In the genomic region with DNA sequence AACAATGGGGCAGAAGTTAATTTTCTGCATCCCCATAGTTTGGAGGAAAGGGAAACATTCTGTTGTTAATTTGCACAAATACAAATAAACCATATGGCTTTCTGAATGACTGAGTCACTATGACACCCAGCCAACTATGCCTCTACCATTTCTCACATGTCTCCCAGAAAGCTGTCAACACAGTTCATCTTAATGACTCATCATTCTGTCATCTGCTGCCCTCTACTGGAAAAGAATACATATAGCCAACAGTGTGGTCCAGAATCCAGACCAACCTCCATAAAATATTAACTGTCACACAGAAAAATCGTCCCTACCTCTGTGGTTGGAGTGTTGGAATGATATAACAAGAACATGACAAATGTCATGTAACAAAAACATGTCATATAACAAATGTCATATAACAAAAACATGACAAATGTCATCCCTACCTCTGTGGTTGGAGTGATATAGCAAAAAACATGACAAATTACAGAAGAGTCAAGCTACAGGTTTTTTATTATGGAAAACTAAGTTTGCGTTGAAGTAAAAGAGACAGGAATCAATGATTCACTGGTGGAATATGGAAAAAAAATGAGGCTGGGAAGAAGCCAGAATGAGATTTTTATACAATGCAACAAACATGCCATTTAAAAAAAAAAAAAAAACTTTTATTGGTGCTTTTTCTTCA, we compare ENCODE assay signal across 8 cellular contexts. TPM values are rescaled to one million over a fixed set of nuclear protein-coding genes. Genes with fewer than 3 reads are reported as not detected.
A peak's percentile ranks its signal among the peaks of the same experiment; 100 is the strongest.
DNase-seq lines count a peak whose midpoint lies in the region; FAIRE-seq and TF ChIP-seq lines count a peak whose summit lies in the region.

No MANE protein-coding gene starts in this region.

- H3K9me1 ChIP-seq in keratinocyte (ENCODE audit: control insufficient read depth, extremely low read depth, insufficient read depth, low read length) = no peaks in the 10 kb centered on the region

- H3K27ac ChIP-seq in A673 (ENCODE audit: low read depth, low read length, poor library complexity, severe bottlenecking) = no peak overlapping the region
- H3K27ac ChIP-seq in keratinocyte (ENCODE audit: control insufficient read depth, insufficient read depth, low read length) = no peak overlapping the region

- H3K9me3 ChIP-seq in A673 (ENCODE audit: low read depth, low read length, poor library complexity, severe bottlenecking) (no peaks in the 10 kb centered on the region), keratinocyte (ENCODE audit: control insufficient read depth, low read depth, low read length) (no peaks in the 10 kb centered on the region)

- H2AFZ ChIP-seq in keratinocyte (ENCODE audit: control insufficient read depth, low read length) = no peak overlapping the region

- no peaks in the 10 kb centered on the region for H3K79me2 ChIP-seq in keratinocyte (ENCODE audit: control insufficient read depth, insufficient read depth, low read length)

- H3K4me3 ChIP-seq in A673 (ENCODE audit: low read depth, low read length, poor library complexity, severe bottlenecking) (no peak overlapping the region), keratinocyte (ENCODE audit: control insufficient read depth in 2 of 3, extremely low read depth in 1 of 3, insufficient read depth in 2 of 3, low read depth in 1 of 3, low read length in 3 of 3) (no peak overlapping the region)
- H3K4me3 ChIP-seq in Jurkat, Clone E6-1 (ENCODE audit: low read length) = no peak overlapping the region

- no peaks in the 10 kb centered on the region for H3K27me3 ChIP-seq in A673 (replicated peaks; ENCODE audit: insufficient read depth, low read depth, low read length, poor library complexity)
- H3K27me3 ChIP-seq in keratinocyte (ENCODE audit: control insufficient read depth, extremely low read depth, insufficient read depth, low read length) = no peaks in the 10 kb centered on the region

- BruUV-seq in A673 (replicated peaks; lab: Mats Ljungman, UMichigan) = no TSS peak

- FAIRE-seq in H54 (lab: Jason Lieb, UNC) (peak; percentile 95), keratinocyte (lab: Jason Lieb, UNC) (peak; percentile 84)

- TF ChIP-seq CTCF in A673 (conservative IDR thresholded peaks at IDR 0.05; ENCODE audit: low read depth, low read length) = peak; percentile 82
- TF ChIP-seq CTCF in keratinocyte (optimal IDR thresholded peaks at IDR 0.05 in 1 of 3, IDR thresholded peaks at IDR 0.05 in 1 of 3, conservative IDR thresholded peaks at IDR 0.05 in 1 of 3; ENCODE audit: extremely low read depth in 1 of 3, insufficient read depth in 2 of 3, low read length in 3 of 3) = peak; percentile 52 to 72 (median 58)

- H3K4me1 ChIP-seq in A673 (ENCODE audit: insufficient read depth, low read length, poor library complexity, severe bottlenecking) = no peaks in the 10 kb centered on the region
- no peaks in the 10 kb centered on the region for H3K4me1 ChIP-seq in keratinocyte (ENCODE audit: control insufficient read depth, extremely low read depth, insufficient read depth, low read length)

- DNase-seq in A673 (ENCODE audit: low spot score) (peak; percentile 87), GM04504 (ENCODE audit: low read depth) (peak; percentile 80), H54 (ENCODE audit: insufficient read length, low spot score) (peak; percentile 43), NOMO-1 treated with dmso at 0.1 percent for 144 hours (lab: John Stamatoyannopoulos, UW; ENCODE audit: unreplicated experiment) (peak; percentile 31), brain pericyte (ENCODE audit: low read depth, low spot score) (peak; percentile 56), keratinocyte (ENCODE audit: low read depth, low spot score) (peak; percentile 66), superior temporal gyrus (ENCODE audit: extremely low spot score) (peak; percentile 96)
- DNase-seq in Jurkat, Clone E6-1 (ENCODE audit: low read depth, low spot score) = peak; percentile 54

- CTCF ChIA-PET in A673 (lab: Charles Lee) = interaction anchor here (0.7 to 0.9 kb wide), 3 partner anchors 30 to 564 kb away, joined by 3 read pairs; no protein-coding TSS in a partner anchor

- H3K9ac ChIP-seq in keratinocyte (ENCODE audit: control insufficient read depth, extremely low read depth, insufficient read depth, low read length) = no peak overlapping the region

- no peaks in the 10 kb centered on the region for H4K20me1 ChIP-seq in keratinocyte (ENCODE audit: control insufficient read depth, extremely low read depth, insufficient read depth, low read length)

- TF ChIP-seq POLR2A in H54 (IDR thresholded peaks at IDR 0.05; ENCODE audit: low read depth, low read length) = no peak

- no peak overlapping the region for H3K4me2 ChIP-seq in keratinocyte (ENCODE audit: control insufficient read depth, extremely low read depth, insufficient read depth, low read depth, low read length)

- POLR2A ChIA-PET in A673 (lab: Charles Lee; ENCODE audit: low non-redundant PET) = no interaction called here

- intact Hi-C loops in A673 (cut with micrococcal nuclease; ENCODE audit: unreplicated experiment) = loop anchor here (1.0 to 10.0 kb wide), 2 partner anchors 82 to 479 kb away; no protein-coding TSS in a partner anchor

- dilution Hi-C loops in keratinocyte (cut with MboI; ENCODE audit: extremely low pct_ligation_motif_present, low sequenced_read_pairs) = no loop called here

- H3K36me3 ChIP-seq in A673 (ENCODE audit: insufficient read depth, low read length, poor library complexity, severe bottlenecking) (no peaks in the 10 kb centered on the region), keratinocyte (ENCODE audit: control insufficient read depth in 2 of 2, extremely low read depth in 1 of 2, insufficient read depth in 2 of 2, low read length in 2 of 2) (no peaks in the 10 kb centered on the region)

RNA-seq across cellular contexts. Expression of gene GYG1, which starts 47.7 kb away (rescaled TPM):
- total RNA-seq in A673 (2021) = 5.1 and 8.7 TPM in 2 replicates
- 43.4 TPM for polyA plus RNA-seq in Jurkat, Clone E6-1 (2012; ENCODE audit: insufficient read depth, insufficient read length)
- 20.6 to 25.7 TPM (median 25.2 TPM) in 3 replicates for polyA plus RNA-seq in keratinocyte
- 14.0 TPM for polyA plus RNA-seq in keratinocyte (2011; ENCODE audit: low read depth)
- polyA plus RNA-seq in keratinocyte (2011; cell fraction: cytosol; rRNA removed) = 20.0 and 42.6 TPM in 2 replicates
- polyA plus RNA-seq in keratinocyte (2011; cell fraction: nucleus; rRNA removed) = 14.6 and 17.5 TPM in 2 replicates
- 31.1 and 40.7 TPM in 2 replicates for polyA plus RNA-seq in keratinocyte (2012; ENCODE audit: low replicate concordance)
- 15.1 to 24.6 TPM (median 17.9 TPM) in 3 replicates for polyA minus RNA-seq in keratinocyte
- polyA minus RNA-seq in keratinocyte (2011; cell fraction: cytosol; rRNA and poly(A)+ RNA removed) = 20.5 TPM
- polyA minus RNA-seq in keratinocyte (2011; cell fraction: nucleus; rRNA and poly(A)+ RNA removed) = 7.6 and 8.1 TPM in 2 replicates

Comparison
In these comparisons a context has a peak if more than half of its experiments do, and no peak if none do; other contexts are left out.
1. DNase-seq: peak in every context shown above with its lines; median percentile 96 in superior temporal gyrus; 87 in A673; 80 in GM04504; 66 in keratinocyte; 56 in brain pericyte; 54 in Jurkat, Clone E6-1; 43 in H54; 31 in NOMO-1 treated with dmso at 0.1 percent for 144 hours.